Comparison of ENCODE assay signal across 30 cellular contexts in genomic region chr13:109821038-109821545, GRCh38. TPM values are rescaled to one million over a fixed set of nuclear protein-coding genes. Genes with fewer than 3 reads are reported as not detected.
DNase-seq lines count a peak whose midpoint lies in the region; ATAC-seq and TF ChIP-seq lines count a peak whose summit lies in the region.
"Had no signal": no experiment of that assay in that cellular context is flagged by ENCODE, and none has a peak within 500 bp of the region (broad histone marks: within the 10 kb centered on the region; RNA-seq: fewer than 3 reads in every experiment).

No MANE protein-coding gene starts in this region.

- no peak for ATAC-seq in GM21447 (IDR thresholded peaks at IDR 0.05; ENCODE audit: unreplicated experiment)
- ATAC-seq: activated CD4-positive, alpha-beta T cell treated with anti-CD3 and anti-CD28 coated beads for 36 hours; activated CD8-positive, alpha-beta T cell treated with anti-CD3 and anti-CD28 coated beads, Interleukin-2, amount 10 ng/mL, durations not matched to agents 7 days and 5 days; activated T-helper 17 cell treated with anti-CD3 and anti-CD28 coated beads, Interleukin-2, amount 50 U/mL, for 72 hours; GM23338; left lobe of liver had no signal

- no peak overlapping the region for H3K4me3 ChIP-seq in BLaER1
- H3K4me3 ChIP-seq in WERI-Rb-1 (ENCODE audit: low read depth, low read length): no peak overlapping the region
- H3K4me3 ChIP-seq: colonic mucosa, GM23338, MG63, ovary, tibial nerve had no signal

- no peaks in the 10 kb centered on the region for H4K20me1 ChIP-seq in BLaER1

- no peak overlapping the region for H3K27ac ChIP-seq in BLaER1
- H3K27ac ChIP-seq in WERI-Rb-1: no peak overlapping the region
- H3K27ac ChIP-seq: colonic mucosa, epithelial cell of prostate, ovary, tibial nerve had no signal

- H3K4me1 ChIP-seq in BLaER1: peaks cover 32% of the 10 kb centered on the region
- H3K4me1 ChIP-seq: BE2C, colonic mucosa, tibial nerve had no signal

- no peak for TF ChIP-seq CTCF in WERI-Rb-1 (IDR thresholded peaks at IDR 0.05; ENCODE audit: low read depth, low read length)

- no peak overlapping the region for H3K9ac ChIP-seq in BLaER1

- H3K36me3 ChIP-seq in BLaER1 (no peaks in the 10 kb centered on the region), WERI-Rb-1 (no peaks in the 10 kb centered on the region)
- H3K36me3 ChIP-seq: BE2C, colonic mucosa, MG63, ovary, tibial nerve had no signal

- DNase-seq in DMS153 (lab: John Stamatoyannopoulos, UW) (peak; percentile 70), NCI-H187 (lab: John Stamatoyannopoulos, UW) (peak; percentile 57 to 60), WERI-Rb-1 (peak; percentile 49), activated gamma-delta T cell treated with Interleukin-2 at 50 U/mL for 16 hours (no peak), ureter (ENCODE audit: low spot score) (no peak)
- no peak for DNase-seq in activated naive CD4-positive, alpha-beta T cell treated with anti-CD3 and anti-CD28 coated beads, Interleukin-2, amount 50 U/mL, for 16 hours
- DNase-seq: activated CD4-positive, alpha-beta T cell treated with anti-CD3 and anti-CD28 coated beads for 36 hours; activated CD8-positive, alpha-beta T cell treated with anti-CD3 and anti-CD28 coated beads, Interleukin-2, amount 10 ng/mL, durations not matched to agents 7 days and 5 days; anterior cingulate cortex; BE2C; CD8-positive, alpha-beta memory T cell; colonic mucosa; effector memory CD4-positive, alpha-beta T cell; GF-D8; immature natural killer cell; KG1; MG63; NCI-H1436; NCI-H226; ovary; SIG-M5; stimulated activated CD4-positive, alpha-beta T cell treated with anti-CD3 and anti-CD28 coated beads, Interleukin-15, amount 100 ng/mL, for 24 hours; stimulated activated CD4-positive, alpha-beta T cell treated with anti-CD3 and anti-CD28 coated beads, Interleukin-4, amount 100 ng/mL, for 4 hours had no signal

- H3K4me2 ChIP-seq in BLaER1: 0 out of 2 replicates have a peak overlapping the region, but pooled peaks have one; percentile 2
- H3K4me2 ChIP-seq: GM23338 had no signal

- H3K9me3 ChIP-seq in BLaER1 (no peaks in the 10 kb centered on the region), WERI-Rb-1 (ENCODE audit: severe bottlenecking) (peaks cover 7% of the 10 kb centered on the region)
- H3K9me3 ChIP-seq: BE2C, colonic mucosa, MG63, ovary had no signal

- H3K27me3 ChIP-seq in BLaER1: no peaks in the 10 kb centered on the region
- no peaks in the 10 kb centered on the region for H3K27me3 ChIP-seq in WERI-Rb-1 (ENCODE audit: insufficient read depth, low read depth, severe bottlenecking)
- H3K27me3 ChIP-seq: colonic mucosa, MG63, ovary had no signal

RNA-seq across cellular contexts. Expression of gene IRS2, which starts 34.7 kb away (rescaled TPM):
- 6.0 TPM for total RNA-seq in ureter

Comparison
In these comparisons a context has a peak if more than half of its experiments do, and no peak if none do; other contexts are left out.
1. DNase-seq: peak in DMS153 (single experiment), NCI-H187 (2 of 2) and WERI-Rb-1 (single experiment); none in activated gamma-delta T cell treated with Interleukin-2 at 50 U/mL for 16 hours (single experiment), activated naive CD4-positive, alpha-beta T cell treated with anti-CD3 and anti-CD28 coated beads, Interleukin-2, amount 50 U/mL, for 16 hours (single experiment) and ureter (single experiment).